ENCODE assay signal across 1 cellular context in genomic region chr12:126353604-126354003, GRCh38.
TF ChIP-seq lines count a peak whose summit lies in the region.

No MANE protein-coding gene starts in this region.

TF ChIP-seq in SK-N-SH treated with all-trans-retinoic acid at 6 μM for 48 hours, 23 proteins besides CTCF, POLR2A, EP300 and RAD21 (continued from another document):
- TF ChIP-seq ZFP3 (CRISPR knock-in tag; IDR thresholded peaks at IDR 0.05) (no peak), POU6F1 (CRISPR knock-in tag; IDR thresholded peaks at IDR 0.05; ENCODE audit: borderline replicate concordance, low read depth) (no peak), CSDC2 (CRISPR knock-in tag; IDR thresholded peaks at IDR 0.05) (no peak), ZNF565 (CRISPR knock-in tag; conservative IDR thresholded peaks at IDR 0.05; ENCODE audit: low read depth) (no peak), RARB (CRISPR knock-in tag; IDR thresholded peaks at IDR 0.05) (no peak), CREB5 (CRISPR knock-in tag; IDR thresholded peaks at IDR 0.05; ENCODE audit: low read depth) (no peak)
